In the genomic region with DNA sequence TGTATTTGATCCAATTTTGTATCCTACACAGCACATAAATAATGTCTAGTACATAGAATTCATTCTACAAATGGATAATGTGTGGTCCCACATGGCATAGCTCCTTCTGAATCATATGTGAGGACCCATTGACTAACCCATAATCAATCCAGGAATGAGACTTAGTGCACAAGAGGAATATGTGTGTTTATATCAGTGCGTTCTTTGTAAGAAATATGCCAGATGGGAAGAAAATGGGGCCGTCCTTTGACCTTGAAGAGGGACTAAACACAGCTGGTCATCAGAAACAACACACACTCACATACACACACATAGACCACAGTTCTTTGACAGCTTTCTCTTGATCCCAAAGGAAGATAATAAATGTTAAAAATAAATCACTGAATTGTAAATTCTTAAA, we compare ENCODE assay signal across 21 cellular contexts.
"Had no signal": no experiment of that assay in that cellular context is flagged by ENCODE, and none has a peak within 500 bp of the region (broad histone marks: within the 10 kb centered on the region; RNA-seq: fewer than 3 reads in every experiment).

No MANE protein-coding gene starts in this region.

- H3K4me1 ChIP-seq: colonic mucosa, left lung, lower lobe of right lung, thyroid gland had no signal

- H3K27me3 ChIP-seq: colonic mucosa, esophagus squamous epithelium, gastrocnemius medialis, heart right ventricle, left lung, neutrophil, right atrium auricular region, sigmoid colon, suprapubic skin, thyroid gland had no signal

- DNase-seq: cerebellar nuclear complex; colonic mucosa; dermis blood vessel endothelial cell; esophagus squamous epithelium; gastrocnemius medialis; heart right ventricle; hypothalamus; islet precursor cell; left lung; lower lobe of right lung; naive B cell; nephron progenitor cell; sigmoid colon; stimulated activated CD4-positive, alpha-beta T cell treated with anti-CD3 and anti-CD28 coated beads, Interleukin-12 subunit alpha, Interleukin-12 subunit beta, amount 100 ng/mL, for 4 hours; stimulated activated CD4-positive, alpha-beta T cell treated with anti-CD3 and anti-CD28 coated beads, Interleukin-2, amount 100 ng/mL, for 48 hours; stimulated activated naive CD8-positive, alpha-beta T cell treated with anti-CD3 and anti-CD28 coated beads, Interleukin-15, Interleukin-2, amounts not matched to agents 100 U/mL and 50 U/mL, for 24 hours; thyroid gland had no signal

- H3K36me3 ChIP-seq: colonic mucosa, esophagus squamous epithelium, gastrocnemius medialis, heart right ventricle, left lung, lower lobe of right lung, neutrophil, right atrium auricular region, sigmoid colon, suprapubic skin, thyroid gland had no signal

- H3K27ac ChIP-seq: colonic mucosa, esophagus squamous epithelium, gastrocnemius medialis, heart right ventricle, left lung, lower lobe of right lung, neutrophil, right atrium auricular region, sigmoid colon, skin epidermis, suprapubic skin, thyroid gland had no signal

- H3K9me3 ChIP-seq: colonic mucosa, esophagus squamous epithelium, gastrocnemius medialis, heart right ventricle, left lung, lower lobe of right lung, neutrophil, right atrium auricular region, suprapubic skin, thyroid gland had no signal

- ATAC-seq: gastrocnemius medialis; heart right ventricle; left lung; lower lobe of right lung; stimulated activated naive CD8-positive, alpha-beta T cell treated with anti-CD3 and anti-CD28 coated beads, Interleukin-15, Interleukin-2, amounts not matched to agents 100 U/mL and 50 U/mL, for 24 hours had no signal

- H3K4me3 ChIP-seq: colonic mucosa, esophagus squamous epithelium, gastrocnemius medialis, heart right ventricle, left lung, lower lobe of right lung, right atrium auricular region, sigmoid colon, skin epidermis, suprapubic skin, thyroid gland had no signal
